ENCODE assay signal across 8 cellular contexts in genomic region chr7:121081327-121081936, GRCh38.
DNase-seq lines count a peak whose midpoint lies in the region; ATAC-seq, FAIRE-seq and TF ChIP-seq lines count a peak whose summit lies in the region.

No MANE protein-coding gene starts in this region.

- peak; percentile 68 for DNase-seq in EL
- peak; percentile 30 for DNase-seq in NCI-H82 treated with DMSO at 0.1 percent for 48 hours (lab: John Stamatoyannopoulos, UW; ENCODE audit: unreplicated experiment)
- DNase-seq in central memory CD4-positive, alpha-beta T cell = peak; percentile 27
- DNase-seq in right lobe of liver = no peak
- DNase-seq in urothelium cell line (ENCODE audit: low spot score) = peak; percentile 5
- DNase-seq in stimulated activated CD4-positive, alpha-beta T cell treated with anti-CD3 and anti-CD28 coated beads, Interleukin-1b, Interleukin-23, amount 100 ng/mL, for 48 hours = no peak

- ATAC-seq in GM21360 (IDR thresholded peaks at IDR 0.05; ENCODE audit: unreplicated experiment) (peak; percentile 86), HG03565 (IDR thresholded peaks at IDR 0.05; ENCODE audit: unreplicated experiment) (peak; percentile 84), right lobe of liver (peak; percentile 77 to 85 (median 80))

- TF ChIP-seq POLR2A in right lobe of liver (IDR thresholded peaks at IDR 0.05) = no peak

- WGBS in right lobe of liver (ENCODE audit: insufficient coverage, low coverage, low lambda C conversion rate, missing lambda C conversion rate) = 39% methylated on average over 3 of the region's 3 CpGs

- H3K4me1 ChIP-seq in right lobe of liver = peaks cover 0 to 30% (median 1%) of the 10 kb centered on the region in 4 donors

- no peaks in the 10 kb centered on the region for H3K36me3 ChIP-seq in right lobe of liver

- H3K9me3 ChIP-seq in right lobe of liver = no peaks in the 10 kb centered on the region

- FAIRE-seq in urothelium cell line (lab: Jason Lieb, UNC) = no peak

- H3K4me3 ChIP-seq in right lobe of liver = no peak overlapping the region

- peak overlapping the region in 2 of 3 donors; percentile 32 to 74 for H3K27ac ChIP-seq in right lobe of liver

- peak; percentile 71 to 77 (median 75) for TF ChIP-seq CTCF in right lobe of liver (IDR thresholded peaks at IDR 0.05)

- intact Hi-C loops in right lobe of liver (cut with DNase I) = loop anchor here in 1 of 2 donors (5.0 kb wide), 1 partner anchor 94 kb away; the partner anchor contains the start of gene CPED1

- no peaks in the 10 kb centered on the region for H3K27me3 ChIP-seq in right lobe of liver

Comparison
In these comparisons a context has a peak if more than half of its experiments do, and no peak if none do; other contexts are left out.
1. DNase-seq: peak in EL (single experiment), NCI-H82 treated with DMSO at 0.1 percent for 48 hours (single experiment), central memory CD4-positive, alpha-beta T cell (single experiment) and urothelium cell line (single experiment); none in right lobe of liver (0 of 3) and stimulated activated CD4-positive, alpha-beta T cell treated with anti-CD3 and anti-CD28 coated beads, Interleukin-1b, Interleukin-23, amount 100 ng/mL, for 48 hours (single experiment).
2. Peak in every context shown above with its lines, with median percentiles within 50 percentile points of each other: ATAC-seq.